ENCODE assay signal across 8 cellular contexts in genomic region chr17:78780852-78781338, GRCh38. TPM values are rescaled to one million over a fixed set of nuclear protein-coding genes. Genes with fewer than 3 reads are reported as not detected.
DNase-seq lines count a peak whose midpoint lies in the region; ATAC-seq and TF ChIP-seq lines count a peak whose summit lies in the region.

No MANE protein-coding gene starts in this region.

- no peak for TF ChIP-seq CTCF in PC-9 (conservative IDR thresholded peaks at IDR 0.05)
- TF ChIP-seq CTCF in coronary artery (IDR thresholded peaks at IDR 0.05): no peak
- TF ChIP-seq CTCF in nephron progenitor cell (IDR thresholded peaks at IDR 0.05): no peak
- no peak for TF ChIP-seq CTCF in omental fat pad (IDR thresholded peaks at IDR 0.05)

- peak overlapping the region; percentile 88 to 99 (median 95) for H3K4me3 ChIP-seq in BLaER1 treated with 17β-estradiol and CSF1 and Interleukin-3, amounts not matched to agents 10 nM and 100 nM
- H3K4me3 ChIP-seq in PC-9 (peak overlapping the region; percentile 63), coronary artery (peak overlapping the region; percentile 99)

- peak overlapping the region; percentile 86 for H3K4me3 Mint-ChIP-seq in nephron progenitor cell

- H2AFZ ChIP-seq in PC-9: peak overlapping the region; percentile 79; the same call in 1 of the 2 replicates

- intact Hi-C loops in PC-9 (cut with micrococcal nuclease; ENCODE audit: unreplicated experiment): no loop called here

- H4K20me1 ChIP-seq in BLaER1 treated with 17β-estradiol and CSF1 and Interleukin-3, amounts not matched to agents 10 nM and 100 nM: peaks cover 9 to 55% (median 41%) of the 10 kb centered on the region in 11 experiments; a peak in 16 of 22 replicates
- no peaks in the 10 kb centered on the region for H4K20me1 ChIP-seq in PC-9 (ENCODE audit: insufficient read depth)

- CTCF ChIA-PET in PC-9 (lab: Charles Lee): interaction anchor here (0.5 kb wide), 1 partner anchor 185 kb away, joined by 7 read pairs; no protein-coding TSS in a partner anchor

- DNase-seq in PC-9: no peak
- no peak for DNase-seq in coronary artery (ENCODE audit: low spot score)
- no peak for DNase-seq in nephron progenitor cell
- no peak for DNase-seq in COLO829 (ENCODE audit: low spot score)
- no peak for DNase-seq in NCI-H345 treated with DMSO at 0.1 percent for 48 hours (lab: John Stamatoyannopoulos, UW; ENCODE audit: unreplicated experiment)
- no peak for DNase-seq in NK-92 (lab: John Stamatoyannopoulos, UW; ENCODE audit: unreplicated experiment)
- no peak for DNase-seq in omental fat pad (ENCODE audit: low spot score)

- H3K36me3 ChIP-seq in BLaER1 treated with 17β-estradiol and CSF1 and Interleukin-3, amounts not matched to agents 10 nM and 100 nM: peaks cover 0 to 4% (median 0%) of the 10 kb centered on the region in 11 experiments; a peak in 4 of 22 replicates
- H3K36me3 ChIP-seq in PC-9 (ENCODE audit: low read depth): no peaks in the 10 kb centered on the region

- H3K9me3 ChIP-seq in BLaER1 treated with 17β-estradiol and CSF1 and Interleukin-3, amounts not matched to agents 10 nM and 100 nM (replicated peaks in 1 of 11): no peaks in the 10 kb centered on the region
- H3K9me3 ChIP-seq in PC-9 (ENCODE audit: insufficient read depth, low read depth): no peaks in the 10 kb centered on the region

- H3K9me2 ChIP-seq in PC-9 (ENCODE audit: insufficient read depth): no peaks in the 10 kb centered on the region

- H3K79me2 ChIP-seq in PC-9 (ENCODE audit: low read depth): no peaks in the 10 kb centered on the region

- no peaks in the 10 kb centered on the region for H3K27me3 ChIP-seq in BLaER1 treated with 17β-estradiol and CSF1 and Interleukin-3, amounts not matched to agents 10 nM and 100 nM
- no peaks in the 10 kb centered on the region for H3K27me3 ChIP-seq in PC-9 (ENCODE audit: insufficient read depth, low read depth)

- H3F3A ChIP-seq in PC-9 (ENCODE audit: insufficient read depth, low read depth): peaks cover 12% of the 10 kb centered on the region; the same call in 1 of the 2 replicates

- H3K27ac Mint-ChIP-seq in nephron progenitor cell: no peak overlapping the region

- ATAC-seq in omental fat pad (ENCODE audit: low FRiP score): no peak

- POLR2A ChIA-PET in PC-9 (lab: Charles Lee; ENCODE audit: unreplicated experiment): no interaction called here

- H3K9ac ChIP-seq in BLaER1 treated with 17β-estradiol and CSF1 and Interleukin-3, amounts not matched to agents 10 nM and 100 nM: peak overlapping the region; percentile 93 to 100 (median 98)

- H3K9me3 Mint-ChIP-seq in nephron progenitor cell: no peaks in the 10 kb centered on the region

- H3K27ac ChIP-seq in BLaER1 treated with 17β-estradiol and CSF1 and Interleukin-3, amounts not matched to agents 10 nM and 100 nM: peak overlapping the region; percentile 91 to 99 (median 96)
- H3K27ac ChIP-seq in PC-9: no peak overlapping the region
- peak overlapping the region; percentile 94 to 96 for H3K27ac ChIP-seq in coronary artery

- peaks cover 65 to 85% (median 76%) of the 10 kb centered on the region in 10 experiments for H3K4me1 ChIP-seq in BLaER1 treated with 17β-estradiol and CSF1 and Interleukin-3, amounts not matched to agents 10 nM and 100 nM
- no peaks in the 10 kb centered on the region for H3K4me1 ChIP-seq in PC-9 (replicated peaks; ENCODE audit: insufficient read depth)

- H3K36me3 Mint-ChIP-seq in nephron progenitor cell (ENCODE audit: low read depth): no peaks in the 10 kb centered on the region

- H3K4me1 Mint-ChIP-seq in nephron progenitor cell: peaks cover 30% of the 10 kb centered on the region

- TSS peak; percentile 31 for BruUV-seq in PC-9 (replicated peaks; lab: Mats Ljungman, UMichigan)

- H3K27me3 Mint-ChIP-seq in nephron progenitor cell (ENCODE audit: low read depth, poor library complexity): no peaks in the 10 kb centered on the region

- H3K4me2 ChIP-seq in BLaER1 treated with 17β-estradiol and CSF1 and Interleukin-3, amounts not matched to agents 10 nM and 100 nM: peak overlapping the region; percentile 81 to 100 (median 96)
- peak overlapping the region; percentile 82 for H3K4me2 ChIP-seq in PC-9

RNA-seq across cellular contexts. Expression of gene CYTH1, which starts 1.2 kb away (rescaled TPM):
- total RNA-seq in PC-9 (2021): 40.3 and 41.0 TPM in 2 replicates
- 100 to 1,000 TPM in 2 of 4 donors, 10 to 100 TPM in 2; 50.0 to 139 (median 83.7) TPM for total RNA-seq in omental fat pad

RNA-seq across cellular contexts. Expression of gene USP36, which starts 59.7 kb away (rescaled TPM):
- total RNA-seq in PC-9 (2021) (41.4 and 46.2 TPM in 2 replicates), omental fat pad (100 to 1,000 TPM in 2 of 4 donors, 10 to 100 TPM in 2; 32.5 to 162 (median 86.7) TPM)
